In the genomic region with DNA sequence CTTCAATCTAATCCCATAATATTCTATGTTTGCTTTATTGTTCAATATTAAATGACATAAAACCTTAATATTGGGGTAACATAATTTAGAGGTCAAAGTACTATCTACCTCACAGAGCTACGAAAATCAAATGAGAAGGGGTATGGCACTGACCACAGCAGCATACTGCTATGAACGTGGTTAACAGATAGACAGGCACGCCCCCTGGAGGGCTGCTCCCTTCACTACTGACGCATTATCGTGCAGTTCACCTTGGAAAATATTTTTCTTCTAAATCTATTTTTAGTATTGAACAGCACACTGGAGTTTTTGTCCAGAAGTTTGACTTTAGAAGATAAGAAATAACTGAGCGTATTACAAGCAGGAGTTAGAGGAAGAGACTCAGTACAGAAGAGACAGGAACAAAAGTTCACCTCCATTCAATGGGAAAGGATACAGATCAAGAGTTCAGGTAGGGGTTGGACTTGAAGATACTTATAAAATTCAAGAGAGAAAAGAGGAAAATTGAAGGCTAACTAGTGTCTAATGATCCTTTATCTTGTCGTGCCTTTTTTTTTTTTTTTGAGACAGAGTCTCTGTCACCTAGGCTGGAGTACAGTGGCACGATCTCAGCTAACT, we compare ENCODE assay signal across 10 cellular contexts. TPM values are rescaled to one million over a fixed set of nuclear protein-coding genes. Genes with fewer than 3 reads are reported as not detected.
DNase-seq lines count a peak whose midpoint lies in the region; ATAC-seq and TF ChIP-seq lines count a peak whose summit lies in the region.
"Had no signal": no experiment of that assay in that cellular context is flagged by ENCODE, and none has a peak within 500 bp of the region (broad histone marks: within the 10 kb centered on the region; RNA-seq: fewer than 3 reads in every experiment).

No MANE protein-coding gene starts in this region.

- no peak overlapping the region for H3K27ac ChIP-seq in SK-N-MC
- H3K27ac ChIP-seq in mammary epithelial cell (ENCODE audit: insufficient read depth, low read depth, low read length) = no peak overlapping the region

- H3K4me3 ChIP-seq in SK-N-MC (no peak overlapping the region), mammary epithelial cell (replicated peaks in 1 of 3; ENCODE audit: insufficient read depth in 1 of 3, low read depth in 2 of 3, low read length in 3 of 3) (no peak overlapping the region)

- H3K36me3 ChIP-seq in SK-N-MC (ENCODE audit: insufficient read depth, low read length) (no peaks in the 10 kb centered on the region), mammary epithelial cell (ENCODE audit: insufficient read depth, low read length) (peaks cover 3% of the 10 kb centered on the region)

- 20% methylated on average over 7 of the region's 8 CpGs for WGBS in mammary epithelial cell (ENCODE audit: low coverage, missing lambda C conversion rate)

- dilution Hi-C loops in mammary epithelial cell (cut with HindIII; ENCODE audit: low sequenced_read_pairs) = no loop called here

- H3K9me3 ChIP-seq in SK-N-MC (ENCODE audit: low read depth, low read length) (no peaks in the 10 kb centered on the region), mammary epithelial cell (replicated peaks; ENCODE audit: insufficient read depth, low read length) (no peaks in the 10 kb centered on the region)

- H3K27ac Mint-ChIP-seq in stimulated activated naive B cell treated with anti-CD40 and anti-IgM and Interleukin-4, amounts not matched to agents 10 μg/mL and 1 μg/mL and 100 μg/mL, for 72 hours = peak overlapping the region; percentile 63
- H3K27ac Mint-ChIP-seq: activated naive CD8-positive, alpha-beta T cell; stimulated activated naive CD8-positive, alpha-beta T cell treated with anti-CD3 and anti-CD28 coated beads, Interleukin-15, Interleukin-2, amounts not matched to agents 100 ng/mL and 50 ng/mL, for 24 hours had no signal

- H3K4me1 ChIP-seq in mammary epithelial cell (ENCODE audit: insufficient read depth, low read length) = no peaks in the 10 kb centered on the region

- intact Hi-C loops in mammary epithelial cell (cut with micrococcal nuclease) = loop anchor here (1.0 to 5.0 kb wide), 2 partner anchors 327 to 372 kb away; no protein-coding TSS in a partner anchor

- H3K4me3 Mint-ChIP-seq in stimulated activated naive B cell treated with anti-CD40 and anti-IgM and Interleukin-4, amounts not matched to agents 10 μg/mL and 1 μg/mL and 100 μg/mL, for 72 hours = no peak overlapping the region
- H3K4me3 Mint-ChIP-seq: activated naive CD8-positive, alpha-beta T cell; stimulated activated naive CD8-positive, alpha-beta T cell treated with anti-CD3 and anti-CD28 coated beads, Interleukin-15, Interleukin-2, amounts not matched to agents 100 ng/mL and 50 ng/mL, for 24 hours had no signal

- no peaks in the 10 kb centered on the region for H3K9me3 Mint-ChIP-seq in stimulated activated naive B cell treated with anti-CD40 and anti-IgM and Interleukin-4, amounts not matched to agents 10 μg/mL and 1 μg/mL and 100 μg/mL, for 72 hours
- H3K9me3 Mint-ChIP-seq: stimulated activated naive CD8-positive, alpha-beta T cell treated with anti-CD3 and anti-CD28 coated beads, Interleukin-15, Interleukin-2, amounts not matched to agents 100 ng/mL and 50 ng/mL, for 24 hours had no signal

- H3K4me1 Mint-ChIP-seq in stimulated activated naive B cell treated with anti-CD40 and anti-IgM and Interleukin-4, amounts not matched to agents 10 μg/mL and 1 μg/mL and 100 μg/mL, for 72 hours = peaks cover 0 to 5% of the 10 kb centered on the region in 2 donors

- peak; percentile 11 for DNase-seq in GDM1 (lab: John Stamatoyannopoulos, UW)
- peak; percentile 5 for DNase-seq in SK-N-MC (ENCODE audit: low read depth, low spot score)
- peak; percentile 14 for DNase-seq in mammary epithelial cell
- peak; percentile 65 for DNase-seq in left kidney (ENCODE audit: low read depth, low spot score)
- DNase-seq in stimulated activated naive B cell treated with anti-CD40 and anti-IgM and Interleukin-4, amounts not matched to agents 10 μg/mL and 1 μg/mL and 100 μg/mL, for 72 hours = no peak
- DNase-seq in NCI-H345 (lab: John Stamatoyannopoulos, UW) = no peak

- no peaks in the 10 kb centered on the region for H3K27me3 ChIP-seq in mammary epithelial cell (ENCODE audit: insufficient read depth, low read length)

- H4K20me1 ChIP-seq in mammary epithelial cell (ENCODE audit: insufficient read depth, low read length) = no peaks in the 10 kb centered on the region

- no peak overlapping the region for H2AFZ ChIP-seq in mammary epithelial cell (ENCODE audit: low read depth, low read length)

- no TSS peak for BruUV-seq in mammary epithelial cell (replicated peaks; lab: Mats Ljungman, UMichigan)

- peaks cover 6 to 37% of the 10 kb centered on the region in 2 donors for H3K36me3 Mint-ChIP-seq in stimulated activated naive B cell treated with anti-CD40 and anti-IgM and Interleukin-4, amounts not matched to agents 10 μg/mL and 1 μg/mL and 100 μg/mL, for 72 hours

- CTCF ChIA-PET in mammary epithelial cell (lab: Charles Lee; ENCODE audit: low non-redundant PET) = no interaction called here

- H3K27me3 Mint-ChIP-seq in stimulated activated naive B cell treated with anti-CD40 and anti-IgM and Interleukin-4, amounts not matched to agents 10 μg/mL and 1 μg/mL and 100 μg/mL, for 72 hours = no peaks in the 10 kb centered on the region
- H3K27me3 Mint-ChIP-seq: activated naive CD8-positive, alpha-beta T cell; stimulated activated naive CD8-positive, alpha-beta T cell treated with anti-CD3 and anti-CD28 coated beads, Interleukin-15, Interleukin-2, amounts not matched to agents 100 ng/mL and 50 ng/mL, for 24 hours had no signal

- in situ Hi-C loops in mammary epithelial cell (cut with MboI; ENCODE audit: low sequenced_read_pairs in 2 of 2) = loop anchor here in 1 of 2 donors (25.0 kb wide), 1 partner anchor 367 kb away; no protein-coding TSS in a partner anchor

- H3K9ac ChIP-seq in SK-N-MC (ENCODE audit: insufficient read length) (no peak overlapping the region), mammary epithelial cell (ENCODE audit: insufficient read depth, low read length) (no peak overlapping the region)

- no peaks in the 10 kb centered on the region for H3K79me2 ChIP-seq in mammary epithelial cell (ENCODE audit: insufficient read depth, low read length)

- peak; percentile 80 to 86 for TF ChIP-seq CTCF in mammary epithelial cell (conservative IDR thresholded peaks at IDR 0.05 in 1 of 2, IDR thresholded peaks at IDR 0.05 in 1 of 2; ENCODE audit: extremely low read depth in 1 of 2, insufficient read depth in 1 of 2, low read depth in 1 of 2, low read length in 2 of 2)

- H3K4me2 ChIP-seq in mammary epithelial cell (ENCODE audit: insufficient read depth, low read depth, low read length) = no peak overlapping the region

- ATAC-seq in GM21367 (IDR thresholded peaks at IDR 0.05; ENCODE audit: unreplicated experiment) (peak; percentile 98), HG03521 (IDR thresholded peaks at IDR 0.05; ENCODE audit: unreplicated experiment) (peak; percentile 99)
- peak; percentile 74 to 80 for ATAC-seq in stimulated activated naive B cell treated with anti-CD40 and anti-IgM and Interleukin-4, amounts not matched to agents 10 μg/mL and 1 μg/mL and 100 μg/mL, for 72 hours (replicated peaks)

RNA-seq across cellular contexts. Expression of gene MAP9, which starts 22.7 kb away (rescaled TPM):
- total RNA-seq in mammary epithelial cell = 10 to 100 TPM; 20.0 to 21.8 TPM
- 6.1 TPM for polyA plus RNA-seq in mammary epithelial cell
- 8.8 TPM for polyA minus RNA-seq in mammary epithelial cell

Comparison
In these comparisons a context has a peak if more than half of its experiments do, and no peak if none do; other contexts are left out.
1. DNase-seq: peak in GDM1 (single experiment), SK-N-MC (single experiment), mammary epithelial cell (single experiment) and left kidney (single experiment); none in stimulated activated naive B cell treated with anti-CD40 and anti-IgM and Interleukin-4, amounts not matched to agents 10 μg/mL and 1 μg/mL and 100 μg/mL, for 72 hours (single experiment) and NCI-H345 (single experiment).
2. Peak in every context shown above with its lines, with median percentiles within 50 percentile points of each other: ATAC-seq.